In the genomic region with DNA sequence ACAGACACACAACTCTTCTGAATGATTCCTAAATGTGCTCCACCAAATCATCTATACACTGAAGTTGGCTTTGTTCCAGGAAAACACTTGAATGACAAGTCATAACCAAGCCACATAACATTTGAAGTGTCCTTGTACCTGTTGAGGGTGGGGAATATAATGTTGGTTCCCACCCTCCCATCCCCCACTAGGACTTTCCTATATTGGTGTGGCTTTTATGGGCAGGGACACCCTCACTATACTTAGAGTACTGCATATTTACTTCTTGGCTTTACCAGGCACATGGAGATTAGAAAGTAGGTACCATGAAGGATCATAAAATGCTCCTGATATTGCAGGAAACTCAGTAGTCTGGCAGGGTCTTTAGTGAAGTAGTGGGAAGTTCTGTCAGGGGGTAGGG, we compare ENCODE assay signal across 2 cellular contexts.
TF ChIP-seq lines count a peak whose summit lies in the region.

No MANE protein-coding gene starts in this region.

TF ChIP-seq in GM12891, 5 proteins besides CTCF, POLR2A, EP300 and RAD21:
- no peak for TF ChIP-seq POLR2AphosphoS5 (IDR thresholded peaks at IDR 0.05; ENCODE audit: low read depth, low read length)
- no peak for TF ChIP-seq PAX5 (IDR thresholded peaks at IDR 0.05; ENCODE audit: insufficient read depth, low read length, severe bottlenecking)
- TF ChIP-seq TAF1 (IDR thresholded peaks at IDR 0.05; ENCODE audit: low read depth, low read length), result no peak
- TF ChIP-seq SPI1 (IDR thresholded peaks at IDR 0.05; ENCODE audit: low read depth, low read length), result no peak
- no peak for TF ChIP-seq POU2F2 (IDR thresholded peaks at IDR 0.05; ENCODE audit: low read depth, low read length)

TF ChIP-seq in K562, 482 proteins besides CTCF, POLR2A, EP300 and RAD21:
- TF ChIP-seq NFIC (IDR thresholded peaks at IDR 0.05), result peak; percentile 64
- no peak for TF ChIP-seq IRF2 (CRISPR knock-in tag; IDR thresholded peaks at IDR 0.05)
- no peak for TF ChIP-seq ZBTB43 (CRISPR knock-in tag; IDR thresholded peaks at IDR 0.05)
